1 cellular context compared by ENCODE assay signal in the genomic region with DNA sequence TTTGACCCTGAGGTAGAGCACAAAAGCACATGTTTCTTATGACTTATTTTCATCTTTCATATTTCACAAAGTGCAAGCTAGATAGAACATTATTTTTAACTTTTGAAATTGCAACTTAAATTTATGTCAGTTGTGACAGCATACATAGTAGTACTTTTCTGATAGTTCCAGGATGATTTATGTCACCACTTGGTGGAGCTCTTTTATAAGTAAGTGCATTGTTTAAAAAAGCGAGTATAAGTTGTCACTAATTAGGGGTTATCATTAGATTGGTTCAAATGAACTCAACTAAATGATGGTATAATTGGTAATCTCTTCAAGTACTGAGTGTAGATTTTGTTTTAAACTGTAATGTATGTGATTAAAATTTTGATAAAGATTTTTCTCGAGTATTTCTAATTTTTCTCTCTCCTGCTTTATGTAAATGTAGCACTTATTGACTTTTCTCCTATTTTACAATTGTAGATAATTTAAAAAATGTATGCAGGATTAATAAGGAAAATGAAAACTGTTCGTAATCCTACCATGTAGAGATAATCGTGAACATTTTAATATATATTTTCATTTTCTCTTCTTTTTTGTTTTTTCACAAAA.
TF ChIP-seq lines count a peak whose summit lies in the region.

No MANE protein-coding gene starts in this region.

TF ChIP-seq in GM12878, 131 proteins besides CTCF, POLR2A, EP300 and RAD21 (continued from another document):
- TF ChIP-seq ZNF207 (IDR thresholded peaks at IDR 0.05; ENCODE audit: borderline replicate concordance): no peak
- TF ChIP-seq SUPT20H (IDR thresholded peaks at IDR 0.05; ENCODE audit: borderline replicate concordance, control insufficient read depth, low read depth, low read length): no peak
- TF ChIP-seq BCL11A (IDR thresholded peaks at IDR 0.05; ENCODE audit: low read depth, low read length): no peak
- TF ChIP-seq TBL1XR1 (IDR thresholded peaks at IDR 0.05; ENCODE audit: low read depth, low read length): no peak
- no peak for TF ChIP-seq ASH2L (IDR thresholded peaks at IDR 0.05; ENCODE audit: borderline replicate concordance, low read depth)
- no peak for TF ChIP-seq SMAD1 (IDR thresholded peaks at IDR 0.05; ENCODE audit: low read depth, partially characterized antibody)
- TF ChIP-seq POLR2AphosphoS2 (IDR thresholded peaks at IDR 0.05; ENCODE audit: low read depth, low read length): no peak
